ENCODE assay signal across 28 cellular contexts in genomic region chrX:1595711-1596060, GRCh38. TPM values are rescaled to one million over a fixed set of nuclear protein-coding genes. Genes with fewer than 3 reads are reported as not detected.
DNase-seq lines count a peak whose midpoint lies in the region; ATAC-seq, FAIRE-seq and TF ChIP-seq lines count a peak whose summit lies in the region.
"Had no signal": no experiment of that assay in that cellular context is flagged by ENCODE, and none has a peak within 500 bp of the region (broad histone marks: within the 10 kb centered on the region; RNA-seq: fewer than 3 reads in every experiment).

No MANE protein-coding gene starts in this region.

- no peaks in the 10 kb centered on the region for H3K4me1 Mint-ChIP-seq in astrocyte (ENCODE audit: low read depth, unreplicated experiment)
- H3K4me1 Mint-ChIP-seq in nephron, result peaks cover 21% of the 10 kb centered on the region

- no peak overlapping the region for H3K4me2 ChIP-seq in HepG2 (ENCODE audit: low read depth, low read length)
- no peak overlapping the region for H3K4me2 ChIP-seq in astrocyte (ENCODE audit: low read length)
- H3K4me2 ChIP-seq: BLaER1, GM23338 had no signal

- TF ChIP-seq EP300 in HepG2 (IDR thresholded peaks at IDR 0.05; ENCODE audit: low read depth in 2 of 2, low read length in 2 of 2), result no peak
- no peak for TF ChIP-seq EP300 in HepG2 (CRISPR knock-in tag; IDR thresholded peaks at IDR 0.05; ENCODE audit: borderline replicate concordance)

- no peak for TF ChIP-seq RAD21 in HepG2 (CRISPR knock-in tag; IDR thresholded peaks at IDR 0.05)

- peak overlapping the region; percentile 41 for H3K27ac Mint-ChIP-seq in astrocyte (ENCODE audit: unreplicated experiment)
- no peak overlapping the region for H3K27ac Mint-ChIP-seq in nephron
- H3K27ac Mint-ChIP-seq: activated CD4-positive, alpha-beta T cell treated with anti-CD3 and anti-CD28 coated beads, Interleukin-2, amount 10 ng/mL, durations not matched to agents 7 days and 5 days; GM23338 had no signal

- H3K9ac ChIP-seq in HepG2 (ENCODE audit: insufficient read depth, low read depth, low read length) (no peak overlapping the region), astrocyte (ENCODE audit: low read length) (no peak overlapping the region)
- H3K9ac ChIP-seq: BLaER1 had no signal

- H3K4me1 ChIP-seq in HepG2 (ENCODE audit: insufficient read depth, low read length), result 0 out of 2 replicates have a peak, but pooled peaks cover 9% of the 10 kb centered on the region
- peaks cover 0 to 8% (median 0%) of the 10 kb centered on the region in 4 donors for H3K4me1 ChIP-seq in right lobe of liver
- H3K4me1 ChIP-seq in astrocyte (ENCODE audit: insufficient read depth, low read length), result peaks cover 11% of the 10 kb centered on the region
- H3K4me1 ChIP-seq: SJCRH30 had no signal

- intact Hi-C loops in HepG2 (cut with micrococcal nuclease; ENCODE audit: unreplicated experiment) (no loop called here), right lobe of liver (cut with DNase I) (no loop called here), Right ventricle myocardium inferior (cut with DNase I) (no loop called here)

- in situ Hi-C loops in HepG2 (cut with HindIII; ENCODE audit: extremely low pct_ligation_motif_present, low pct_unique_long_range_greater_than_20kb), result no loop called here

- H3K27me3 Mint-ChIP-seq in astrocyte (ENCODE audit: low read depth, unreplicated experiment) (peaks cover 8% of the 10 kb centered on the region), nephron (ENCODE audit: low read depth) (no peaks in the 10 kb centered on the region)
- H3K27me3 Mint-ChIP-seq: activated CD4-positive, alpha-beta T cell treated with anti-CD3 and anti-CD28 coated beads, Interleukin-2, amount 10 ng/mL, durations not matched to agents 7 days and 5 days; progenitor cell of endocrine pancreas had no signal

- DNase-seq in HepG2 (ENCODE audit: low spot score), result no peak
- DNase-seq in right lobe of liver, result no peak
- DNase-seq in astrocyte (ENCODE audit: low read depth), result no peak
- DNase-seq in Right ventricle myocardium inferior (ENCODE audit: missing footprints), result no peak
- DNase-seq: activated CD4-positive, alpha-beta T cell treated with anti-CD3 and anti-CD28 coated beads, Interleukin-2, amount 10 ng/mL, durations not matched to agents 7 days and 5 days; Caco-2; central memory CD4-positive, alpha-beta T cell; DMS79; GDM1; immature natural killer cell; KG1; left colon; MG63; NCI-H1105 treated with DMSO at 0.1 percent for 48 hours; NCI-H187 treated with DMSO at 0.1 percent for 48 hours; NCI-H2171 treated with DMSO at 0.1 percent for 48 hours; NCI-H510A; SJCRH30; stimulated activated CD4-positive, alpha-beta T cell treated with anti-CD3 and anti-CD28 coated beads, Interleukin-4, amount 100 ng/mL, for 1 hour; tibial artery had no signal

- H2AFZ ChIP-seq in HepG2 (ENCODE audit: low read length) (no peak overlapping the region), astrocyte (ENCODE audit: low read depth, low read length) (no peak overlapping the region)
- H2AFZ ChIP-seq: GM23338 had no signal

- peaks cover 36% of the 10 kb centered on the region; the same call in 1 of the 2 replicates for H4K20me1 ChIP-seq in HepG2 (ENCODE audit: insufficient read depth, low read length)
- H4K20me1 ChIP-seq in astrocyte (ENCODE audit: insufficient read depth, low read length), result peaks cover 73% of the 10 kb centered on the region

- H3K9me3 ChIP-seq in HepG2 (ENCODE audit: low read length), result no peaks in the 10 kb centered on the region
- no peaks in the 10 kb centered on the region for H3K9me3 ChIP-seq in right lobe of liver
- no peaks in the 10 kb centered on the region for H3K9me3 ChIP-seq in astrocyte (ENCODE audit: insufficient read depth, low read depth, low read length)
- H3K9me3 ChIP-seq: Caco-2, MG63, SJCRH30, tibial artery had no signal

- H3K4me3 ChIP-seq in HepG2 (replicated peaks in 1 of 3; ENCODE audit: insufficient read depth in 1 of 3, low read depth in 2 of 3, low read length in 3 of 3) (no peak overlapping the region), right lobe of liver (no peak overlapping the region), astrocyte (ENCODE audit: insufficient read depth, low read depth, low read length) (no peak overlapping the region)
- H3K4me3 ChIP-seq: BLaER1, GM23338, MG63, SJCRH30, tibial artery had no signal

- H3K9me3 Mint-ChIP-seq in astrocyte (ENCODE audit: unreplicated experiment) (peaks cover 9% of the 10 kb centered on the region), nephron (no peaks in the 10 kb centered on the region)
- H3K9me3 Mint-ChIP-seq: activated CD4-positive, alpha-beta T cell treated with anti-CD3 and anti-CD28 coated beads, Interleukin-2, amount 10 ng/mL, durations not matched to agents 7 days and 5 days; immature natural killer cell had no signal

- 98% methylated on average over 17 of the region's 17 CpGs for WGBS in HepG2 (ENCODE audit: low lambda C conversion rate)
- WGBS in right lobe of liver (ENCODE audit: insufficient coverage, low coverage, low lambda C conversion rate, missing lambda C conversion rate), result 91% methylated on average over 9 of the region's 17 CpGs

- ATAC-seq in HepG2 (no peak), right lobe of liver (no peak), GM21619 (IDR thresholded peaks at IDR 0.05; ENCODE audit: unreplicated experiment) (no peak), GM19395 (IDR thresholded peaks at IDR 0.05; ENCODE audit: unreplicated experiment) (no peak), Right ventricle myocardium inferior (no peak)
- ATAC-seq: GM23338, left colon, sciatic nerve had no signal

- H3K27ac ChIP-seq in HepG2 (ENCODE audit: extremely low read length, insufficient read depth, low read length) (no peak overlapping the region), right lobe of liver (no peak overlapping the region), astrocyte (ENCODE audit: low read depth, low read length) (no peak overlapping the region)
- H3K27ac ChIP-seq: BLaER1, SJCRH30, tibial artery had no signal

- CTCF ChIA-PET in HepG2 (lab: Yijun Ruan, JAX; ENCODE audit: low intra/inter-chr PET ratio, low total read pairs), result no interaction called here

- FAIRE-seq in HepG2 (lab: Jason Lieb, UNC), result no peak
- FAIRE-seq in astrocyte (lab: Jason Lieb, UNC), result no peak

- H3K36me3 ChIP-seq in HepG2 (replicated peaks in 1 of 2; ENCODE audit: control insufficient read depth in 1 of 2, insufficient read depth in 2 of 2, low read length in 2 of 2) (peaks cover 27 to 69% of the 10 kb centered on the region in 2 experiments), right lobe of liver (peaks cover 0 to 66% (median 49%) of the 10 kb centered on the region in 4 donors), astrocyte (ENCODE audit: insufficient read depth, low read length) (peaks cover 11% of the 10 kb centered on the region)

- no peak for TF ChIP-seq CTCF in HepG2 (CRISPR knock-in tag; IDR thresholded peaks at IDR 0.05)
- TF ChIP-seq CTCF in right lobe of liver (IDR thresholded peaks at IDR 0.05), result no peak
- TF ChIP-seq CTCF in astrocyte (IDR thresholded peaks at IDR 0.05; ENCODE audit: insufficient read depth, low read depth, low read length), result no peak
- no peak for TF ChIP-seq CTCF in nephron (IDR thresholded peaks at IDR 0.05; ENCODE audit: unreplicated experiment in 3 of 3)

- no peak for TF ChIP-seq POLR2A in HepG2 (IDR thresholded peaks at IDR 0.05; ENCODE audit: insufficient read depth in 1 of 2, low read depth in 2 of 2, low read length in 2 of 2)
- no peak for TF ChIP-seq POLR2A in right lobe of liver (IDR thresholded peaks at IDR 0.05)

- no TSS peak for BruUV-seq in HepG2 (replicated peaks; lab: Mats Ljungman, UMichigan)

- H3K27me3 ChIP-seq in HepG2 (ENCODE audit: control insufficient read depth in 1 of 2, insufficient read depth in 2 of 2, low read length in 2 of 2) (no peaks in the 10 kb centered on the region; a peak in 1 of 5 replicates), right lobe of liver (no peaks in the 10 kb centered on the region), astrocyte (ENCODE audit: insufficient read depth, low read length) (no peaks in the 10 kb centered on the region)
- H3K27me3 ChIP-seq: BLaER1, MG63, SJCRH30, tibial artery had no signal

- H3K4me3 Mint-ChIP-seq in astrocyte (ENCODE audit: unreplicated experiment) (no peak overlapping the region), nephron (peak overlapping the region; percentile 56 to 74 (median 72))
- H3K4me3 Mint-ChIP-seq: activated CD4-positive, alpha-beta T cell treated with anti-CD3 and anti-CD28 coated beads, Interleukin-2, amount 10 ng/mL, durations not matched to agents 7 days and 5 days; GM23338 had no signal

- POLR2A ChIA-PET in HepG2 (lab: Yijun Ruan, JAX), result no interaction called here

- H3K79me2 ChIP-seq in HepG2 (ENCODE audit: insufficient read depth, low read length), result peaks cover 41% of the 10 kb centered on the region
- H3K79me2 ChIP-seq in astrocyte (ENCODE audit: insufficient read depth, low read length), result peaks cover 80% of the 10 kb centered on the region

- H3K36me3 Mint-ChIP-seq in astrocyte (ENCODE audit: low read depth, unreplicated experiment), result no peaks in the 10 kb centered on the region
- peaks cover 59% of the 10 kb centered on the region for H3K36me3 Mint-ChIP-seq in nephron (ENCODE audit: low read depth)

RNA-seq across cellular contexts. Expression of gene AKAP17A, which starts 4.3 kb away (rescaled TPM):
- total RNA-seq in HepG2 (2016; rRNA removed; fragmentation: Illumina TruSeq; extraction: Trizol) (16.8 and 26.5 TPM in 2 replicates), right lobe of liver (10 to 100 TPM; 15.1 to 33.2 (median 24.0) TPM), astrocyte (15.9 and 17.3 TPM in 2 replicates), Right ventricle myocardium inferior (13.8 TPM)
- 6.5 and 6.8 TPM in 2 replicates for total RNA-seq in HepG2 (2016; cell fraction: cytosol; rRNA removed; fragmentation: Illumina TruSeq; extraction: Trizol; ENCODE audit: low read depth)
- 14.2 and 27.6 TPM in 2 replicates for total RNA-seq in HepG2 (2016; cell fraction: insoluble cytoplasmic fraction; rRNA removed; fragmentation: Illumina TruSeq; extraction: Trizol)
- 10.5 and 10.6 TPM in 2 replicates for total RNA-seq in HepG2 (2016; cell fraction: membrane; rRNA removed; fragmentation: Illumina TruSeq; extraction: Trizol)
- 20.8 and 27.2 TPM in 2 replicates for total RNA-seq in HepG2 (2016; cell fraction: nucleus; rRNA removed; fragmentation: Illumina TruSeq; extraction: Trizol)
- 20.5 and 29.8 TPM in 2 replicates for polyA plus RNA-seq in HepG2 (2011; rRNA removed)
- 8.1 and 10.8 TPM in 2 replicates for polyA plus RNA-seq in HepG2 (2011; cell fraction: cytosol; rRNA removed)
- polyA plus RNA-seq in HepG2 (2011; cell fraction: nucleus; rRNA removed), result 303 and 327 TPM in 2 replicates
- 24.1 and 26.3 TPM in 2 replicates for polyA plus RNA-seq in HepG2 (2012)
- polyA plus RNA-seq in HepG2 (2016; cell fraction: cytosol; fragmentation: Illumina TruSeq; extraction: Trizol; ENCODE audit: low read depth), result 2.3 and 2.6 TPM in 2 replicates
- 17.5 and 20.6 TPM in 2 replicates for polyA plus RNA-seq in HepG2 (2016; cell fraction: insoluble cytoplasmic fraction; fragmentation: Illumina TruSeq; extraction: Trizol; ENCODE audit: low read depth)
- polyA plus RNA-seq in HepG2 (2016; cell fraction: membrane; fragmentation: Illumina TruSeq; extraction: Trizol; ENCODE audit: low read depth), result 6.1 and 6.3 TPM in 2 replicates
- polyA plus RNA-seq in HepG2 (2016; cell fraction: nucleus; fragmentation: Illumina TruSeq; extraction: Trizol; ENCODE audit: insufficient read depth, low read depth), result 80.9 and 81.0 TPM in 2 replicates
- polyA minus RNA-seq in HepG2 (2011; rRNA and poly(A)+ RNA removed; ENCODE audit: low replicate concordance), result 5.9 and 7.1 TPM in 2 replicates
- polyA minus RNA-seq in HepG2 (2011; cell fraction: cytosol; rRNA and poly(A)+ RNA removed), result 4.2 and 5.9 TPM in 2 replicates
- 19.3 and 20.2 TPM in 2 replicates for polyA minus RNA-seq in HepG2 (2011; cell fraction: nucleus; rRNA and poly(A)+ RNA removed)

RNA-seq across cellular contexts. Expression of gene ASMT, which starts 19.2 kb away (rescaled TPM):
- not detected in 2 replicates for total RNA-seq in HepG2 (2016; rRNA removed; fragmentation: Illumina TruSeq; extraction: Trizol)
- not detected in 2 replicates for total RNA-seq in HepG2 (2016; cell fraction: cytosol; rRNA removed; fragmentation: Illumina TruSeq; extraction: Trizol; ENCODE audit: low read depth)
- not detected in 2 replicates for total RNA-seq in HepG2 (2016; cell fraction: insoluble cytoplasmic fraction; rRNA removed; fragmentation: Illumina TruSeq; extraction: Trizol)
- total RNA-seq in HepG2 (2016; cell fraction: membrane; rRNA removed; fragmentation: Illumina TruSeq; extraction: Trizol), result not detected in 2 replicates
- total RNA-seq in HepG2 (2016; cell fraction: nucleus; rRNA removed; fragmentation: Illumina TruSeq; extraction: Trizol), result not detected in 2 replicates
- polyA plus RNA-seq in HepG2 (2011; rRNA removed), result 0.04 and 0.33 TPM in 2 replicates
- polyA plus RNA-seq in HepG2 (2011; cell fraction: cytosol; rRNA removed), result 0.04 and 0.06 TPM in 2 replicates
- not detected in 2 replicates for polyA plus RNA-seq in HepG2 (2011; cell fraction: nucleus; rRNA removed)
- not detected in 2 replicates for polyA plus RNA-seq in HepG2 (2012)
- 0.14 TPM in 1 of 2 replicates, not detected in the other for polyA plus RNA-seq in HepG2 (2016; cell fraction: cytosol; fragmentation: Illumina TruSeq; extraction: Trizol; ENCODE audit: low read depth)
- polyA plus RNA-seq in HepG2 (2016; cell fraction: insoluble cytoplasmic fraction; fragmentation: Illumina TruSeq; extraction: Trizol; ENCODE audit: low read depth), result not detected in 2 replicates
- polyA plus RNA-seq in HepG2 (2016; cell fraction: membrane; fragmentation: Illumina TruSeq; extraction: Trizol; ENCODE audit: low read depth), result 0.15 TPM in 1 of 2 replicates, not detected in the other
- not detected in 2 replicates for polyA plus RNA-seq in HepG2 (2016; cell fraction: nucleus; fragmentation: Illumina TruSeq; extraction: Trizol; ENCODE audit: insufficient read depth, low read depth)
- not detected in 2 replicates for polyA minus RNA-seq in HepG2 (2011; rRNA and poly(A)+ RNA removed; ENCODE audit: low replicate concordance)
- polyA minus RNA-seq in HepG2 (2011; cell fraction: cytosol; rRNA and poly(A)+ RNA removed), result not detected in 2 replicates
- not detected in 2 replicates for polyA minus RNA-seq in HepG2 (2011; cell fraction: nucleus; rRNA and poly(A)+ RNA removed)
- under 1 TPM in 1 of 6 experiments, not detected in 5; 0.13 TPM for total RNA-seq in right lobe of liver
- total RNA-seq in astrocyte, result not detected in 2 replicates
- total RNA-seq in Right ventricle myocardium inferior, result not detected
- total RNA-seq: activated CD4-positive, alpha-beta T cell treated with anti-CD3 and anti-CD28 coated beads, Interleukin-2, amount 10 ng/mL, durations not matched to agents 7 days and 5 days; Caco-2; left colon; RPMI7951; SJCRH30 had no signal
- polyA plus RNA-seq: immature natural killer cell had no signal

RNA-seq across cellular contexts. Expression of gene P2RY8, which starts 58.7 kb away (rescaled TPM):
- total RNA-seq in HepG2 (2016; rRNA removed; fragmentation: Illumina TruSeq; extraction: Trizol), result 0.66 and 1.0 TPM in 2 replicates
- 0.09 and 0.10 TPM in 2 replicates for total RNA-seq in HepG2 (2016; cell fraction: cytosol; rRNA removed; fragmentation: Illumina TruSeq; extraction: Trizol; ENCODE audit: low read depth)
- total RNA-seq in HepG2 (2016; cell fraction: insoluble cytoplasmic fraction; rRNA removed; fragmentation: Illumina TruSeq; extraction: Trizol), result 0.68 and 1.1 TPM in 2 replicates
- 0.31 and 0.34 TPM in 2 replicates for total RNA-seq in HepG2 (2016; cell fraction: membrane; rRNA removed; fragmentation: Illumina TruSeq; extraction: Trizol)
- total RNA-seq in HepG2 (2016; cell fraction: nucleus; rRNA removed; fragmentation: Illumina TruSeq; extraction: Trizol), result 1.0 and 1.6 TPM in 2 replicates
- polyA plus RNA-seq in HepG2 (2011; rRNA removed), result 1.3 and 3.1 TPM in 2 replicates
- 2.0 and 2.3 TPM in 2 replicates for polyA plus RNA-seq in HepG2 (2011; cell fraction: cytosol; rRNA removed)
- polyA plus RNA-seq in HepG2 (2011; cell fraction: nucleus; rRNA removed), result 1.5 and 1.8 TPM in 2 replicates
- polyA plus RNA-seq in HepG2 (2012), result 2.1 and 2.4 TPM in 2 replicates
- 0.08 and 0.09 TPM in 2 replicates for polyA plus RNA-seq in HepG2 (2016; cell fraction: cytosol; fragmentation: Illumina TruSeq; extraction: Trizol; ENCODE audit: low read depth)
- 0.65 and 0.91 TPM in 2 replicates for polyA plus RNA-seq in HepG2 (2016; cell fraction: insoluble cytoplasmic fraction; fragmentation: Illumina TruSeq; extraction: Trizol; ENCODE audit: low read depth)
- polyA plus RNA-seq in HepG2 (2016; cell fraction: membrane; fragmentation: Illumina TruSeq; extraction: Trizol; ENCODE audit: low read depth), result 0.16 and 0.28 TPM in 2 replicates
- polyA plus RNA-seq in HepG2 (2016; cell fraction: nucleus; fragmentation: Illumina TruSeq; extraction: Trizol; ENCODE audit: insufficient read depth, low read depth), result 2.0 and 2.3 TPM in 2 replicates
- polyA minus RNA-seq in HepG2 (2011; rRNA and poly(A)+ RNA removed; ENCODE audit: low replicate concordance), result 0.09 and 7.8 TPM in 2 replicates
- polyA minus RNA-seq in HepG2 (2011; cell fraction: cytosol; rRNA and poly(A)+ RNA removed), result 2.4 and 2.6 TPM in 2 replicates
- 1.4 and 2.2 TPM in 2 replicates for polyA minus RNA-seq in HepG2 (2011; cell fraction: nucleus; rRNA and poly(A)+ RNA removed)
- total RNA-seq in right lobe of liver, result under 1 TPM; 0.37 to 0.87 (median 0.73) TPM
- not detected in 2 replicates for total RNA-seq in astrocyte
- total RNA-seq in Right ventricle myocardium inferior, result 1.9 TPM
- total RNA-seq: Caco-2, GM23338, progenitor cell of endocrine pancreas, RPMI7951 had no signal
